Comparison of ENCODE assay signal across 8 cellular contexts in the genomic region with DNA sequence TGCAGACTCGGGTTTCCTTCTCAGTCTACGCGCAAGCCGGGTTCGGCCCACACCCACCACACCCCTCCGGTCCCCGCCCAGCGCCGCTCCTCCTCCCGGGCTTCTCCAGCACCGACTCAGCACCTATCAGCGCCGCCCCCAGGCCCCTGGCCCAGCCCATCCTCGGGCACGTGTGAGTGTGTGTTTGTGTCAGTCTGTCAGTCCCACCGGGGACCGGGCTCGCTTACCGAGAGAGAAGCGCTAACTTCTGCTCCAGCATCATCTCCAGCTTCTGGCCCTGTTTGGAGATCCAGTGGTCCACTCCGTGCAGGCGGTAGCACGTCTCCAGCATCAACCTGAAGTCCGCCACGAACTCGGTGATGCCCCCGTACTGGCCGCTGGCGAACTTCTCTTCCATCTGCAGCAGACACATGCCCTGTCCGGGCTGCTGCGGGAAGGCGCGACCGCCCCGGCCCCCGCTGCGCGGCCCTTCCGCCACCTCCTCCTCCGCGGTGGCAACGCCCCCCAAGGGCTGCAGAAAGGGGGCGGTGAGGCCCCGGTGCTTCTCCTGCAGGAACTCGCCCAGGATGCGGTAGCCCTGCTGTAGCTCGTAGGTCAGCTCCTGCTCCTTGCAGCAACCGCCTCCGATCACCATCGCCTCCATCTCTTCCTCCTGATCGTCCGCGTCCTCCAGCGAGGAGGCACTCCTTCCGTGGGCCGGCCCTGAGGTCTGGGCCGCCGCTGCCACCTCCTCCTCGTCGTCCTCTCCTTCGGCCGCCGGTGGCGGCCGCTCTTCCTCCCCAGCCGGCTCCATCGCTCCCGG. TPM values are rescaled to one million over a fixed set of nuclear protein-coding genes. Genes with fewer than 3 reads are reported as not detected.
A peak's percentile ranks its signal among the peaks of the same experiment; 100 is the strongest.
DNase-seq lines count a peak whose midpoint lies in the region; ATAC-seq, FAIRE-seq and TF ChIP-seq lines count a peak whose summit lies in the region.

No MANE protein-coding gene starts in this region.

- peaks cover 73% of the 10 kb centered on the region for H3K79me2 ChIP-seq in neural cell (replicated peaks; ENCODE audit: insufficient read depth, low read length)

- H3K4me2 ChIP-seq in neural cell (ENCODE audit: low read length): peak overlapping the region; percentile 90

- peak overlapping the region; percentile 73 for H3K27ac ChIP-seq in RWPE2 (ENCODE audit: poor library complexity, severe bottlenecking)
- H3K27ac ChIP-seq in neural cell (ENCODE audit: low read length): peak overlapping the region; percentile 92

- TF ChIP-seq CTCF in RWPE2 (IDR thresholded peaks at IDR 0.05; ENCODE audit: poor library complexity, severe bottlenecking) (no peak), fibroblast of the aortic adventitia (IDR thresholded peaks at IDR 0.05; ENCODE audit: insufficient read depth, low read length) (no peak), neural cell (IDR thresholded peaks at IDR 0.05; ENCODE audit: poor library complexity, severe bottlenecking) (peak; percentile 17)

- no peak for TF ChIP-seq EP300 in neural cell (conservative IDR thresholded peaks at IDR 0.05; ENCODE audit: poor library complexity, severe bottlenecking)

- H3K4me1 ChIP-seq in RWPE2 (ENCODE audit: insufficient read depth, poor library complexity, severe bottlenecking): peaks cover 17% of the 10 kb centered on the region

- H3K36me3 ChIP-seq in RWPE2 (ENCODE audit: low read depth): peaks cover 31% of the 10 kb centered on the region
- peaks cover 1% of the 10 kb centered on the region for H3K36me3 ChIP-seq in neural cell (ENCODE audit: insufficient read depth, low read length)

- no peaks in the 10 kb centered on the region for H3K27me3 ChIP-seq in RWPE2 (ENCODE audit: insufficient read depth, poor library complexity, severe bottlenecking)
- no peaks in the 10 kb centered on the region for H3K27me3 ChIP-seq in neural cell (ENCODE audit: insufficient read depth, low read depth, low read length)

- H4K20me1 ChIP-seq in neural cell (ENCODE audit: insufficient read depth): peaks cover 12% of the 10 kb centered on the region

- peak; percentile 97 for DNase-seq in Daoy (ENCODE audit: low read depth)
- peak; percentile 74 for DNase-seq in H54 (ENCODE audit: insufficient read length, low spot score)
- DNase-seq in LHCN-M2 (ENCODE audit: low read depth): peak; percentile 79
- DNase-seq in RWPE2 (ENCODE audit: low spot score): peak; percentile 97
- DNase-seq in activated T-helper 9 cell treated with anti-CD3 and anti-CD28 coated beads, Interleukin-2, amount 50 U/mL, for 16 hours (ENCODE audit: low read depth): peak; percentile 93
- peak; percentile 66 for DNase-seq in fibroblast of the aortic adventitia (ENCODE audit: low read depth)
- DNase-seq in stimulated activated naive CD8-positive, alpha-beta T cell treated with anti-CD3 and anti-CD28 coated beads, Interleukin-15, Interleukin-2, amounts not matched to agents 100 U/mL and 50 U/mL, for 24 hours: peak; percentile 95

- no peak overlapping the region for H2AFZ ChIP-seq in neural cell (ENCODE audit: low read depth, low read length)

- FAIRE-seq in H54 (lab: Jason Lieb, UNC): peak; percentile 98

- peak; percentile 93 for ATAC-seq in RWPE2 (ENCODE audit: low read depth)
- peak; percentile 91 for ATAC-seq in stimulated activated naive CD8-positive, alpha-beta T cell treated with anti-CD3 and anti-CD28 coated beads, Interleukin-15, Interleukin-2, amounts not matched to agents 100 U/mL and 50 U/mL, for 24 hours

- H3K4me3 ChIP-seq in RWPE2 (ENCODE audit: severe bottlenecking): peak overlapping the region; percentile 96
- peak overlapping the region; percentile 80 for H3K4me3 ChIP-seq in fibroblast of the aortic adventitia (ENCODE audit: low read depth, low read length)
- H3K4me3 ChIP-seq in neural cell (ENCODE audit: low read length): peak overlapping the region; percentile 93

- no peaks in the 10 kb centered on the region for H3K9me3 ChIP-seq in RWPE2 (ENCODE audit: severe bottlenecking)
- no peaks in the 10 kb centered on the region for H3K9me3 ChIP-seq in neural cell (ENCODE audit: low read length)

- no peak for TF ChIP-seq RAD21 in neural cell (conservative IDR thresholded peaks at IDR 0.05)

- H3K9me2 ChIP-seq in neural cell (ENCODE audit: insufficient read depth, low read length): no peaks in the 10 kb centered on the region

- no peaks in the 10 kb centered on the region for H3F3A ChIP-seq in neural cell (ENCODE audit: insufficient read depth, low read length, poor library complexity, severe bottlenecking)

- H3K9ac ChIP-seq in neural cell (ENCODE audit: low read length): peak overlapping the region; percentile 91

- 0 out of 2 replicates have a peak, but pooled peaks have one; percentile 8 for TF ChIP-seq POLR2A in H54 (IDR thresholded peaks at IDR 0.05; ENCODE audit: low read depth, low read length)

TF ChIP-seq in neural cell, 6 proteins besides CTCF, POLR2A, EP300 and RAD21:
- TF ChIP-seq TAF1 (IDR thresholded peaks at IDR 0.05; ENCODE audit: low read depth): no peak
- TF ChIP-seq, protein P1, sequence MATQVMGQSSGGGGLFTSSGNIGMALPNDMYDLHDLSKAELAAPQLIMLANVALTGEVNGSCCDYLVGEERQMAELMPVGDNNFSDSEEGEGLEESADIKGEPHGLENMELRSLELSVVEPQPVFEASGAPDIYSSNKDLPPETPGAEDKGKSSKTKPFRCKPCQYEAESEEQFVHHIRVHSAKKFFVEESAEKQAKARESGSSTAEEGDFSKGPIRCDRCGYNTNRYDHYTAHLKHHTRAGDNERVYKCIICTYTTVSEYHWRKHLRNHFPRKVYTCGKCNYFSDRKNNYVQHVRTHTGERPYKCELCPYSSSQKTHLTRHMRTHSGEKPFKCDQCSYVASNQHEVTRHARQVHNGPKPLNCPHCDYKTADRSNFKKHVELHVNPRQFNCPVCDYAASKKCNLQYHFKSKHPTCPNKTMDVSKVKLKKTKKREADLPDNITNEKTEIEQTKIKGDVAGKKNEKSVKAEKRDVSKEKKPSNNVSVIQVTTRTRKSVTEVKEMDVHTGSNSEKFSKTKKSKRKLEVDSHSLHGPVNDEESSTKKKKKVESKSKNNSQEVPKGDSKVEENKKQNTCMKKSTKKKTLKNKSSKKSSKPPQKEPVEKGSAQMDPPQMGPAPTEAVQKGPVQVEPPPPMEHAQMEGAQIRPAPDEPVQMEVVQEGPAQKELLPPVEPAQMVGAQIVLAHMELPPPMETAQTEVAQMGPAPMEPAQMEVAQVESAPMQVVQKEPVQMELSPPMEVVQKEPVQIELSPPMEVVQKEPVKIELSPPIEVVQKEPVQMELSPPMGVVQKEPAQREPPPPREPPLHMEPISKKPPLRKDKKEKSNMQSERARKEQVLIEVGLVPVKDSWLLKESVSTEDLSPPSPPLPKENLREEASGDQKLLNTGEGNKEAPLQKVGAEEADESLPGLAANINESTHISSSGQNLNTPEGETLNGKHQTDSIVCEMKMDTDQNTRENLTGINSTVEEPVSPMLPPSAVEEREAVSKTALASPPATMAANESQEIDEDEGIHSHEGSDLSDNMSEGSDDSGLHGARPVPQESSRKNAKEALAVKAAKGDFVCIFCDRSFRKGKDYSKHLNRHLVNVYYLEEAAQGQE (IDR thresholded peaks at IDR 0.05; ENCODE audit: borderline replicate concordance): no peak
- TF ChIP-seq MXI1 (conservative IDR thresholded peaks at IDR 0.05; ENCODE audit: poor library complexity, severe bottlenecking): peak; percentile 84

RNA-seq across cellular contexts. Expression of a gene that starts 8.3 kb away (rescaled TPM):
- total RNA-seq in Daoy (2014; rRNA removed; shearing (Covaris generic)): 34.1 and 36.6 TPM in 2 replicates
- 32.3 and 42.4 TPM in 2 replicates for total RNA-seq in LHCN-M2 (2014; rRNA removed)
- 6.6 TPM for polyA plus RNA-seq in LHCN-M2 (2012)
- total RNA-seq in fibroblast of the aortic adventitia (ENCODE audit: low replicate concordance): 19.9 and 37.7 TPM in 2 replicates
- 47.6 and 48.7 TPM in 2 replicates for polyA plus RNA-seq in neural cell
- 185 and 191 TPM in 2 replicates for polyA minus RNA-seq in neural cell

Comparison
In these comparisons a context has a peak if more than half of its experiments do, and no peak if none do; other contexts are left out.
1. Peak in every context shown above with its lines: DNase-seq, ATAC-seq, H3K4me3 ChIP-seq and H3K27ac ChIP-seq.